Comparison of ENCODE assay signal across 8 cellular contexts in genomic region chr20:4592316-4593148, GRCh38.
A peak's percentile ranks its signal among the peaks of the same experiment; 100 is the strongest.
DNase-seq lines count a peak whose midpoint lies in the region; ATAC-seq lines count a peak whose summit lies in the region.

No MANE protein-coding gene starts in this region.

- intact Hi-C loops in naive thymus-derived CD4-positive, alpha-beta T cell (cut with micrococcal nuclease): loop anchor here (1.0 kb wide), 2 partner anchors 484 to 916 kb away; no protein-coding TSS in a partner anchor

- H3K9me3 Mint-ChIP-seq in naive thymus-derived CD4-positive, alpha-beta T cell: no peaks in the 10 kb centered on the region
- no peaks in the 10 kb centered on the region for H3K9me3 Mint-ChIP-seq in stimulated activated naive CD8-positive, alpha-beta T cell treated with anti-CD3 and anti-CD28 coated beads, Interleukin-15, amount 100 ng/mL, for 72 hours

- peak overlapping the region; percentile 59 to 83 (median 76) for H3K4me3 Mint-ChIP-seq in naive thymus-derived CD4-positive, alpha-beta T cell
- peak overlapping the region; percentile 43 to 70 for H3K4me3 Mint-ChIP-seq in stimulated activated naive CD8-positive, alpha-beta T cell treated with anti-CD3 and anti-CD28 coated beads, Interleukin-15, amount 100 ng/mL, for 72 hours

- no peaks in the 10 kb centered on the region for H3K9me3 ChIP-seq in naive thymus-derived CD4-positive, alpha-beta T cell (ENCODE audit: control insufficient read depth in 2 of 3, low read length in 3 of 3)

- peaks cover 6 to 17% (median 8%) of the 10 kb centered on the region in 7 donors for H3K4me1 Mint-ChIP-seq in naive thymus-derived CD4-positive, alpha-beta T cell
- H3K4me1 Mint-ChIP-seq in stimulated activated naive CD8-positive, alpha-beta T cell treated with anti-CD3 and anti-CD28 coated beads, Interleukin-15, amount 100 ng/mL, for 72 hours: peaks cover 13% of the 10 kb centered on the region

- peaks cover 7 to 8% of the 10 kb centered on the region in 2 donors for H3K4me1 ChIP-seq in naive thymus-derived CD4-positive, alpha-beta T cell (ENCODE audit: control insufficient read depth in 2 of 2, insufficient read depth in 2 of 2, low read length in 2 of 2)

- CTCF ChIA-PET in naive thymus-derived CD4-positive, alpha-beta T cell (lab: Charles Lee): interaction anchor here (1.1 to 2.3 kb wide), 3 partner anchors 12 to 482 kb away, joined by 4 to 6 read pairs (median 6); no protein-coding TSS in a partner anchor

- H3K27me3 Mint-ChIP-seq in naive thymus-derived CD4-positive, alpha-beta T cell: peaks cover 10 to 33% (median 16%) of the 10 kb centered on the region in 5 donors
- H3K27me3 Mint-ChIP-seq in stimulated activated naive CD8-positive, alpha-beta T cell treated with anti-CD3 and anti-CD28 coated beads, Interleukin-15, amount 100 ng/mL, for 72 hours: peaks cover 7% of the 10 kb centered on the region

- peak overlapping the region in 1 of 9 donors; percentile 7 for H3K27ac Mint-ChIP-seq in naive thymus-derived CD4-positive, alpha-beta T cell
- peak overlapping the region; percentile 69 to 82 for H3K27ac Mint-ChIP-seq in stimulated activated naive CD8-positive, alpha-beta T cell treated with anti-CD3 and anti-CD28 coated beads, Interleukin-15, amount 100 ng/mL, for 72 hours

- peak overlapping the region; percentile 16 for H3K27ac ChIP-seq in epithelial cell of prostate
- no peak overlapping the region for H3K27ac ChIP-seq in naive thymus-derived CD4-positive, alpha-beta T cell (ENCODE audit: low read depth, low read length)

- POLR2A ChIA-PET in naive thymus-derived CD4-positive, alpha-beta T cell (lab: Charles Lee): no interaction called here

- H3K4me3 ChIP-seq in naive thymus-derived CD4-positive, alpha-beta T cell (ENCODE audit: low read length): peak overlapping the region; percentile 56

- no peaks in the 10 kb centered on the region for H3K36me3 Mint-ChIP-seq in naive thymus-derived CD4-positive, alpha-beta T cell

- DNase-seq in SKM-1 treated with dmso at 0.1 percent for 144 hours (lab: John Stamatoyannopoulos, UW; ENCODE audit: unreplicated experiment) (peak; percentile 11), SKM-1 (lab: John Stamatoyannopoulos, UW; ENCODE audit: unreplicated experiment) (no peak), NCI-H748 (lab: John Stamatoyannopoulos, UW; ENCODE audit: unreplicated experiment) (peak; percentile 71), epithelial cell of prostate (ENCODE audit: low read depth, low spot score) (no peak)
- peak; percentile 59 for DNase-seq in activated CD8-positive, alpha-beta memory T cell treated with anti-CD3 and anti-CD28 coated beads, Interleukin-2, amount 50 U/mL, for 4 hours
- DNase-seq in naive thymus-derived CD4-positive, alpha-beta T cell: peak; percentile 8 to 77 (median 51)
- peak; percentile 69 to 76 for DNase-seq in stimulated activated naive CD8-positive, alpha-beta T cell treated with anti-CD3 and anti-CD28 coated beads, Interleukin-15, amount 100 ng/mL, for 72 hours

- H3K27me3 ChIP-seq in naive thymus-derived CD4-positive, alpha-beta T cell (ENCODE audit: control insufficient read depth in 2 of 2, insufficient read depth in 2 of 2, low read length in 2 of 2): no peaks in the 10 kb centered on the region

- no peaks in the 10 kb centered on the region for H3K36me3 ChIP-seq in naive thymus-derived CD4-positive, alpha-beta T cell (ENCODE audit: control insufficient read depth in 2 of 3, insufficient read depth in 3 of 3, low read length in 3 of 3)

- peak; percentile 84 for ATAC-seq in naive thymus-derived CD4-positive, alpha-beta T cell
- ATAC-seq in stimulated activated naive CD8-positive, alpha-beta T cell treated with anti-CD3 and anti-CD28 coated beads, Interleukin-15, amount 100 ng/mL, for 72 hours: peak; percentile 92
- ATAC-seq in GM18519 (IDR thresholded peaks at IDR 0.05; ENCODE audit: low FRiP score, unreplicated experiment): no peak

Comparison
In these comparisons a context has a peak if more than half of its experiments do, and no peak if none do; other contexts are left out.
1. DNase-seq: peak in SKM-1 treated with dmso at 0.1 percent for 144 hours (single experiment), NCI-H748 (single experiment), activated CD8-positive, alpha-beta memory T cell treated with anti-CD3 and anti-CD28 coated beads, Interleukin-2, amount 50 U/mL, for 4 hours (single experiment), naive thymus-derived CD4-positive, alpha-beta T cell (9 of 9) and stimulated activated naive CD8-positive, alpha-beta T cell treated with anti-CD3 and anti-CD28 coated beads, Interleukin-15, amount 100 ng/mL, for 72 hours (2 of 2); none in SKM-1 (single experiment) and epithelial cell of prostate (single experiment).